ENCODE assay signal across 22 cellular contexts in genomic region chr14:65904988-65905387, GRCh38.
"Had no signal": no experiment of that assay in that cellular context is flagged by ENCODE, and none has a peak within 500 bp of the region (broad histone marks: within the 10 kb centered on the region; RNA-seq: fewer than 3 reads in every experiment).

No MANE protein-coding gene starts in this region.

- H3K4me1 ChIP-seq: esophagus muscularis mucosa, gastrocnemius medialis, heart right ventricle, right atrium auricular region, testis, tibial nerve, upper lobe of right lung had no signal

- H3K36me3 Mint-ChIP-seq: stimulated activated naive B cell treated with anti-CD40 and anti-IgM and Interleukin-4, amounts not matched to agents 10 μg/mL and 1 μg/mL and 100 μg/mL, for 72 hours had no signal

- DNase-seq: effector memory CD4-positive, alpha-beta T cell; gastrocnemius medialis; heart right ventricle; hypothalamus; mammary epithelial cell; mucosa of descending colon; naive thymus-derived CD8-positive, alpha-beta T cell; ovary; sigmoid colon; stimulated activated CD4-positive, alpha-beta T cell treated with anti-CD3 and anti-CD28 coated beads, Interleukin-2, amount 100 ng/mL, for 24 hours; stimulated activated CD4-positive, alpha-beta T cell treated with anti-CD3 and anti-CD28 coated beads, Interleukin-4, amount 100 ng/mL, for 4 hours; stimulated activated naive B cell treated with anti-CD40 and anti-IgM and Interleukin-4, amounts not matched to agents 10 μg/mL and 1 μg/mL and 100 μg/mL, for 72 hours; stimulated activated naive CD8-positive, alpha-beta T cell treated with anti-CD3 and anti-CD28 coated beads, Interleukin-15, amount 100 ng/mL, for 72 hours; testis; upper lobe of right lung had no signal

- H3K36me3 ChIP-seq: esophagus muscularis mucosa, gastrocnemius medialis, heart right ventricle, ovary, right atrium auricular region, sigmoid colon, tibial nerve, upper lobe of right lung had no signal

- H3K27me3 ChIP-seq: esophagus muscularis mucosa, gastrocnemius medialis, ovary, right atrium auricular region, sigmoid colon, testis, tibial nerve, upper lobe of right lung had no signal

- H3K27me3 Mint-ChIP-seq: naive thymus-derived CD8-positive, alpha-beta T cell; stimulated activated naive CD8-positive, alpha-beta T cell treated with anti-CD3 and anti-CD28 coated beads, Interleukin-15, amount 100 ng/mL, for 72 hours had no signal

- H3K27ac Mint-ChIP-seq: stimulated activated naive B cell treated with anti-CD40 and anti-IgM and Interleukin-4, amounts not matched to agents 10 μg/mL and 1 μg/mL and 100 μg/mL, for 72 hours had no signal

- H3K4me1 Mint-ChIP-seq: neural crest cell; stimulated activated naive B cell treated with anti-CD40 and anti-IgM and Interleukin-4, amounts not matched to agents 10 μg/mL and 1 μg/mL and 100 μg/mL, for 72 hours had no signal

- ATAC-seq: gastrocnemius medialis; heart right ventricle; left lobe of liver; mucosa of descending colon; naive thymus-derived CD8-positive, alpha-beta T cell; stimulated activated naive B cell treated with anti-CD40 and anti-IgM and Interleukin-4, amounts not matched to agents 10 μg/mL and 1 μg/mL and 100 μg/mL, for 72 hours; stimulated activated naive CD8-positive, alpha-beta T cell treated with anti-CD3 and anti-CD28 coated beads, Interleukin-15, amount 100 ng/mL, for 72 hours; upper lobe of right lung had no signal

- H3K27ac ChIP-seq: epithelial cell of prostate, esophagus muscularis mucosa, gastrocnemius medialis, heart right ventricle, ovary, right atrium auricular region, sigmoid colon, skin epidermis, testis, tibial nerve, upper lobe of right lung had no signal

- H3K9me3 ChIP-seq: gastrocnemius medialis, mucosa of descending colon, ovary, sigmoid colon, testis, upper lobe of right lung had no signal

- H3K4me3 ChIP-seq: esophagus muscularis mucosa, gastrocnemius medialis, heart right ventricle, mucosa of descending colon, ovary, right atrium auricular region, sigmoid colon, skin epidermis, testis, tibial nerve, upper lobe of right lung had no signal

- H3K4me3 Mint-ChIP-seq: naive thymus-derived CD8-positive, alpha-beta T cell; neural crest cell; stimulated activated naive B cell treated with anti-CD40 and anti-IgM and Interleukin-4, amounts not matched to agents 10 μg/mL and 1 μg/mL and 100 μg/mL, for 72 hours; stimulated activated naive CD8-positive, alpha-beta T cell treated with anti-CD3 and anti-CD28 coated beads, Interleukin-15, amount 100 ng/mL, for 72 hours had no signal
